In genomic region chr18:79713341-79713740, GRCh38 we compare ENCODE assay signal across 9 cellular contexts.
"Had no signal": no experiment of that assay in that cellular context is flagged by ENCODE, and none has a peak within 500 bp of the region (broad histone marks: within the 10 kb centered on the region; RNA-seq: fewer than 3 reads in every experiment).

No MANE protein-coding gene starts in this region.

- H3K9me3 Mint-ChIP-seq: GM23338, H9 had no signal

- H3K4me3 Mint-ChIP-seq: GM23338, H9 had no signal

- H3K4me1 Mint-ChIP-seq: GM23338, H9 had no signal

- FAIRE-seq: H1, H54, HTR-8/SVneo, K562 had no signal

- ATAC-seq: GM23338, K562 had no signal

- H3K27ac Mint-ChIP-seq: GM23338 had no signal

- DNase-seq: H9, HCEC 1CT, IMR-90, KG1 had no signal
